ENCODE assay signal across 17 cellular contexts in the genomic region with DNA sequence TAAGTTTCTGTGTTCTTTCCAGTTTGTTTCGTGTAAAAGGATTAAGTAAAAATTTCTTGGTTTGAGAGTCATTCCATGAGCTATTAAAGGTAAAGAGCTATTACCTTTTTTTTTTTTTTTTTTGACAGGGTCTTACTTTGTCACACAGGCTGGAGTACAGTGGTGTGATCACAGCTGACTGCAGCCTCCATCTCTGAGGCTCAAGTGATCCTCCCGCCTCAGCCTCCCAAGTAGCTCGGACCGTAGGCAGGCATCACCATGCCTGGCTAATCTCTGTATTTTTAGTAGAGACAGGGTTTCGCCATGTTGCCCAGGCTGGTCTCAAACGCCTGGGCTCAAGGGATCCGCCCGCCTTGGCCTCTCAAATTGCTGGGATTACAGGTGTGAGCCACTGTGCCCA. TPM values are rescaled to one million over a fixed set of nuclear protein-coding genes. Genes with fewer than 3 reads are reported as not detected.
DNase-seq lines count a peak whose midpoint lies in the region; ATAC-seq and TF ChIP-seq lines count a peak whose summit lies in the region.
"Had no signal": no experiment of that assay in that cellular context is flagged by ENCODE, and none has a peak within 500 bp of the region (broad histone marks: within the 10 kb centered on the region; RNA-seq: fewer than 3 reads in every experiment).

No MANE protein-coding gene starts in this region.

- H3F3A ChIP-seq in neural progenitor cell (ENCODE audit: low read depth), result peaks cover 13% of the 10 kb centered on the region

- H3K36me3 ChIP-seq in neural progenitor cell, result no peaks in the 10 kb centered on the region
- H3K36me3 ChIP-seq: gastroesophageal sphincter, Peyer's patch, vagina, WERI-Rb-1 had no signal

- H3K79me2 ChIP-seq in neural progenitor cell (ENCODE audit: low read depth), result no peaks in the 10 kb centered on the region

- no peaks in the 10 kb centered on the region for H3K9me3 Mint-ChIP-seq in activated CD8-positive, alpha-beta memory T cell treated with anti-CD3 and anti-CD28 coated beads, Interleukin-2, amount 10 ng/mL, durations not matched to agents 7 days and 5 days (ENCODE audit: low read depth)
- H3K9me3 Mint-ChIP-seq in IgD-negative memory B cell (no peaks in the 10 kb centered on the region), neural progenitor cell (no peaks in the 10 kb centered on the region)
- H3K9me3 Mint-ChIP-seq in central memory CD8-positive, alpha-beta T cell, result no peaks in the 10 kb centered on the region

- no peak overlapping the region for H3K27ac ChIP-seq in neural progenitor cell
- H3K27ac ChIP-seq: gastroesophageal sphincter, vagina, WERI-Rb-1 had no signal

- H3K27me3 ChIP-seq in neural progenitor cell, result peaks cover 43% of the 10 kb centered on the region
- H3K27me3 ChIP-seq: gastroesophageal sphincter, Peyer's patch, vagina had no signal

- ATAC-seq in activated CD8-positive, alpha-beta memory T cell treated with anti-CD3 and anti-CD28 coated beads, Interleukin-2, amount 10 ng/mL, durations not matched to agents 7 days and 5 days, result no peak
- no peak for ATAC-seq in central memory CD8-positive, alpha-beta T cell (replicated peaks; ENCODE audit: extremely low read depth, poor library complexity, severe bottlenecking)
- no peak for ATAC-seq in HG03460 (IDR thresholded peaks at IDR 0.05; ENCODE audit: unreplicated experiment)
- ATAC-seq in GM19324 (IDR thresholded peaks at IDR 0.05; ENCODE audit: low FRiP score, unreplicated experiment), result no peak

- H3K4me1 Mint-ChIP-seq in activated CD8-positive, alpha-beta memory T cell treated with anti-CD3 and anti-CD28 coated beads, Interleukin-2, amount 10 ng/mL, durations not matched to agents 7 days and 5 days, result peaks cover 19% of the 10 kb centered on the region
- H3K4me1 Mint-ChIP-seq in IgD-negative memory B cell (peaks cover 17 to 25% (median 21%) of the 10 kb centered on the region in 3 donors), neural progenitor cell (peaks cover 15% of the 10 kb centered on the region)
- peaks cover 20% of the 10 kb centered on the region for H3K4me1 Mint-ChIP-seq in central memory CD8-positive, alpha-beta T cell

- no peaks in the 10 kb centered on the region for H3K36me3 Mint-ChIP-seq in activated CD8-positive, alpha-beta memory T cell treated with anti-CD3 and anti-CD28 coated beads, Interleukin-2, amount 10 ng/mL, durations not matched to agents 7 days and 5 days
- peaks cover 2% of the 10 kb centered on the region for H3K36me3 Mint-ChIP-seq in IgD-negative memory B cell
- H3K36me3 Mint-ChIP-seq in central memory CD8-positive, alpha-beta T cell (ENCODE audit: insufficient read depth), result peaks cover 10% of the 10 kb centered on the region
- H3K36me3 Mint-ChIP-seq in neural progenitor cell, result no peaks in the 10 kb centered on the region

- no peak for DNase-seq in activated CD8-positive, alpha-beta memory T cell treated with anti-CD3 and anti-CD28 coated beads, Interleukin-2, amount 10 ng/mL, durations not matched to agents 7 days and 5 days
- DNase-seq in activated CD8-positive, alpha-beta memory T cell treated with anti-CD3 and anti-CD28 coated beads for 24 hours, result no peak
- no peak for DNase-seq in central memory CD8-positive, alpha-beta T cell (ENCODE audit: low spot score in 2 of 2)
- no peak for DNase-seq in neural progenitor cell (ENCODE audit: low spot score)
- DNase-seq in NCI-H1105 treated with DMSO at 0.1 percent for 48 hours (lab: John Stamatoyannopoulos, UW), result no peak
- DNase-seq: aorta; erythroblast; Peyer's patch; stimulated activated CD4-positive, alpha-beta T cell treated with anti-CD3 and anti-CD28 coated beads, Interleukin-12 subunit alpha, Interleukin-12 subunit beta, amount 100 ng/mL, for 4 hours; WERI-Rb-1 had no signal

- CTCF ChIA-PET in activated CD8-positive, alpha-beta memory T cell treated with anti-CD3 and anti-CD28 coated beads, Interleukin-2, amount 10 ng/mL, durations not matched to agents 7 days and 5 days (lab: Charles Lee), result interaction anchor here (0.7 to 0.9 kb wide), 2 partner anchors 26 to 131 kb away, joined by 3 read pairs; no protein-coding TSS in a partner anchor

- H3K9ac ChIP-seq in neural progenitor cell, result no peak overlapping the region

- peaks cover 5% of the 10 kb centered on the region for H3K27me3 Mint-ChIP-seq in activated CD8-positive, alpha-beta memory T cell treated with anti-CD3 and anti-CD28 coated beads, Interleukin-2, amount 10 ng/mL, durations not matched to agents 7 days and 5 days
- H3K27me3 Mint-ChIP-seq in IgD-negative memory B cell (no peaks in the 10 kb centered on the region), neural progenitor cell (ENCODE audit: insufficient read depth, low read depth) (peaks cover 10% of the 10 kb centered on the region)
- H3K27me3 Mint-ChIP-seq in central memory CD8-positive, alpha-beta T cell, result no peaks in the 10 kb centered on the region

- H4K20me1 ChIP-seq in neural progenitor cell (ENCODE audit: low read depth), result no peaks in the 10 kb centered on the region

- no peak overlapping the region for H2AFZ ChIP-seq in neural progenitor cell (replicated peaks)

- H3K4me3 ChIP-seq in neural progenitor cell, result no peak overlapping the region

- no peaks in the 10 kb centered on the region for H3K9me3 ChIP-seq in neural progenitor cell (ENCODE audit: low read depth)
- H3K9me3 ChIP-seq: gastroesophageal sphincter, Peyer's patch, vagina had no signal

- no peak for TF ChIP-seq CTCF in neural progenitor cell (IDR thresholded peaks at IDR 0.05)

- no peak overlapping the region for H3K27ac Mint-ChIP-seq in activated CD8-positive, alpha-beta memory T cell treated with anti-CD3 and anti-CD28 coated beads, Interleukin-2, amount 10 ng/mL, durations not matched to agents 7 days and 5 days
- H3K27ac Mint-ChIP-seq in IgD-negative memory B cell (peak overlapping the region; percentile 94 to 97 (median 95)), neural progenitor cell (no peak overlapping the region)
- H3K27ac Mint-ChIP-seq in central memory CD8-positive, alpha-beta T cell (ENCODE audit: low read depth), result peak overlapping the region; percentile 77

- H3K4me2 ChIP-seq in neural progenitor cell, result peak overlapping the region; percentile 78

- no peaks in the 10 kb centered on the region for H3K4me1 ChIP-seq in neural progenitor cell

- H3K4me3 Mint-ChIP-seq in activated CD8-positive, alpha-beta memory T cell treated with anti-CD3 and anti-CD28 coated beads, Interleukin-2, amount 10 ng/mL, durations not matched to agents 7 days and 5 days, result peak overlapping the region; percentile 78
- H3K4me3 Mint-ChIP-seq in IgD-negative memory B cell, result peak overlapping the region; percentile 87 to 93 (median 90)
- H3K4me3 Mint-ChIP-seq in central memory CD8-positive, alpha-beta T cell, result peak overlapping the region; percentile 70
- peak overlapping the region; percentile 89 for H3K4me3 Mint-ChIP-seq in neural progenitor cell

RNA-seq across cellular contexts. Expression of gene SMKR1, which starts 1.4 kb away (rescaled TPM):
- total RNA-seq in activated CD8-positive, alpha-beta memory T cell treated with anti-CD3 and anti-CD28 coated beads, Interleukin-2, amount 10 ng/mL, durations not matched to agents 7 days and 5 days, result 1 to 10 TPM; 2.3 to 5.3 TPM
- 8.3 TPM for polyA plus RNA-seq in IgD-negative memory B cell
- total RNA-seq in neural progenitor cell (ENCODE audit: low replicate concordance), result 0.53 and 0.56 TPM in 2 replicates
- total RNA-seq: aorta, gastroesophageal sphincter, liver, vagina had no signal
- polyA plus RNA-seq: CD14-positive monocyte, liver had no signal

Comparison
In these comparisons a context has a peak if more than half of its experiments do, and no peak if none do; other contexts are left out.
1. H3K27ac Mint-ChIP-seq: peak in IgD-negative memory B cell (3 of 3) and central memory CD8-positive, alpha-beta T cell (single experiment); none in activated CD8-positive, alpha-beta memory T cell treated with anti-CD3 and anti-CD28 coated beads, Interleukin-2, amount 10 ng/mL, durations not matched to agents 7 days and 5 days (single experiment) and neural progenitor cell (single experiment).
2. Peak in every context shown above with its lines, with median percentiles within 50 percentile points of each other: H3K4me3 Mint-ChIP-seq.